ENCODE assay signal across 1 cellular context in genomic region chr18:51195602-51196115, GRCh38.
TF ChIP-seq lines count a peak whose summit lies in the region.

No MANE protein-coding gene starts in this region.

TF ChIP-seq in GM23338, 12 proteins besides CTCF, POLR2A, EP300 and RAD21 (continued from another document):
- TF ChIP-seq, protein P1, sequence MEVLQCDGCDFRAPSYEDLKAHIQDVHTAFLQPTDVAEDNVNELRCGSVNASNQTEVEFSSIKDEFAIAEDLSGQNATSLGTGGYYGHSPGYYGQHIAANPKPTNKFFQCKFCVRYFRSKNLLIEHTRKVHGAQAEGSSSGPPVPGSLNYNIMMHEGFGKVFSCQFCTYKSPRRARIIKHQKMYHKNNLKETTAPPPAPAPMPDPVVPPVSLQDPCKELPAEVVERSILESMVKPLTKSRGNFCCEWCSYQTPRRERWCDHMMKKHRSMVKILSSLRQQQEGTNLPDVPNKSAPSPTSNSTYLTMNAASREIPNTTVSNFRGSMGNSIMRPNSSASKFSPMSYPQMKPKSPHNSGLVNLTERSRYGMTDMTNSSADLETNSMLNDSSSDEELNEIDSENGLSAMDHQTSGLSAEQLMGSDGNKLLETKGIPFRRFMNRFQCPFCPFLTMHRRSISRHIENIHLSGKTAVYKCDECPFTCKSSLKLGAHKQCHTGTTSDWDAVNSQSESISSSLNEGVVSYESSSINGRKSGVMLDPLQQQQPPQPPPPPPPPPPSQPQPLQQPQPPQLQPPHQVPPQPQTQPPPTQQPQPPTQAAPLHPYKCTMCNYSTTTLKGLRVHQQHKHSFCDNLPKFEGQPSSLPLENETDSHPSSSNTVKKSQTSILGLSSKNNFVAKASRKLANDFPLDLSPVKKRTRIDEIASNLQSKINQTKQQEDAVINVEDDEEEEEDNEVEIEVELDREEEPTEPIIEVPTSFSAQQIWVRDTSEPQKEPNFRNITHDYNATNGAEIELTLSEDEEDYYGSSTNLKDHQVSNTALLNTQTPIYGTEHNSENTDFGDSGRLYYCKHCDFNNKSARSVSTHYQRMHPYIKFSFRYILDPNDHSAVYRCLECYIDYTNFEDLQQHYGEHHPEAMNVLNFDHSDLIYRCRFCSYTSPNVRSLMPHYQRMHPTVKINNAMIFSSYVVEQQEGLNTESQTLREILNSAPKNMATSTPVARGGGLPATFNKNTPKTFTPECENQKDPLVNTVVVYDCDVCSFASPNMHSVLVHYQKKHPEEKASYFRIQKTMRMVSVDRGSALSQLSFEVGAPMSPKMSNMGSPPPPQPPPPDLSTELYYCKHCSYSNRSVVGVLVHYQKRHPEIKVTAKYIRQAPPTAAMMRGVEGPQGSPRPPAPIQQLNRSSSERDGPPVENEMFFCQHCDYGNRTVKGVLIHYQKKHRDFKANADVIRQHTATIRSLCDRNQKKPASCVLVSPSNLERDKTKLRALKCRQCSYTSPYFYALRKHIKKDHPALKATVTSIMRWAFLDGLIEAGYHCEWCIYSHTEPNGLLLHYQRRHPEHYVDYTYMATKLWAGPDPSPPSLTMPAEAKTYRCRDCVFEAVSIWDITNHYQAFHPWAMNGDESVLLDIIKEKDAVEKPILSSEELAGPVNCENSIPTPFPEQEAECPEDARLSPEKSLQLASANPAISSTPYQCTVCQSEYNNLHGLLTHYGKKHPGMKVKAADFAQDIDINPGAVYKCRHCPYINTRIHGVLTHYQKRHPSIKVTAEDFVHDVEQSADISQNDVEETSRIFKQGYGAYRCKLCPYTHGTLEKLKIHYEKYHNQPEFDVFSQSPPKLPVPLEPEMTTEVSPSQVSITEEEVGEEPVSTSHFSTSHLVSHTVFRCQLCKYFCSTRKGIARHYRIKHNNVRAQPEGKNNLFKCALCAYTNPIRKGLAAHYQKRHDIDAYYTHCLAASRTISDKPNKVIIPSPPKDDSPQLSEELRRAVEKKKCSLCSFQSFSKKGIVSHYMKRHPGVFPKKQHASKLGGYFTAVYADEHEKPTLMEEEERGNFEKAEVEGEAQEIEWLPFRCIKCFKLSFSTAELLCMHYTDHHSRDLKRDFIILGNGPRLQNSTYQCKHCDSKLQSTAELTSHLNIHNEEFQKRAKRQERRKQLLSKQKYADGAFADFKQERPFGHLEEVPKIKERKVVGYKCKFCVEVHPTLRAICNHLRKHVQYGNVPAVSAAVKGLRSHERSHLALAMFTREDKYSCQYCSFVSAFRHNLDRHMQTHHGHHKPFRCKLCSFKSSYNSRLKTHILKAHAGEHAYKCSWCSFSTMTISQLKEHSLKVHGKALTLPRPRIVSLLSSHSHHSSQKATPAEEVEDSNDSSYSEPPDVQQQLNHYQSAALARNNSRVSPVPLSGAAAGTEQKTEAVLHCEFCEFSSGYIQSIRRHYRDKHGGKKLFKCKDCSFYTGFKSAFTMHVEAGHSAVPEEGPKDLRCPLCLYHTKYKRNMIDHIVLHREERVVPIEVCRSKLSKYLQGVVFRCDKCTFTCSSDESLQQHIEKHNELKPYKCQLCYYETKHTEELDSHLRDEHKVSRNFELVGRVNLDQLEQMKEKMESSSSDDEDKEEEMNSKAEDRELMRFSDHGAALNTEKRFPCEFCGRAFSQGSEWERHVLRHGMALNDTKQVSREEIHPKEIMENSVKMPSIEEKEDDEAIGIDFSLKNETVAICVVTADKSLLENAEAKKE (CRISPR knock-in tag; IDR thresholded peaks at IDR 0.05) = no peak
- TF ChIP-seq CREB1 (CRISPR knock-in tag; IDR thresholded peaks at IDR 0.05; ENCODE audit: low read depth) = 0 out of 2 replicates have a peak, but pooled peaks have one; percentile 47
